ENCODE assay signal across 1 cellular context in genomic region chr19:21101511-21102242, GRCh38.
TF ChIP-seq lines count a peak whose summit lies in the region.

No MANE protein-coding gene starts in this region.

TF ChIP-seq in K562, 482 proteins besides CTCF, POLR2A, EP300 and RAD21:
- no peak for TF ChIP-seq PHTF2 (CRISPR knock-in tag; IDR thresholded peaks at IDR 0.05)
- TF ChIP-seq KAT2B (IDR thresholded peaks at IDR 0.05; ENCODE audit: low read depth, low read length), result no peak
- no peak for TF ChIP-seq ARHGAP35 (IDR thresholded peaks at IDR 0.05; ENCODE audit: partially characterized antibody)
- no peak for TF ChIP-seq ZNF589 (CRISPR knock-in tag; IDR thresholded peaks at IDR 0.05; ENCODE audit: low read depth)
- TF ChIP-seq AFF4 (CRISPR knock-in tag; IDR thresholded peaks at IDR 0.05), result no peak
- TF ChIP-seq SREBF2 (CRISPR knock-in tag; IDR thresholded peaks at IDR 0.05), result no peak
- TF ChIP-seq FOXP4 (CRISPR knock-in tag; IDR thresholded peaks at IDR 0.05; ENCODE audit: borderline replicate concordance), result no peak
- TF ChIP-seq SFPQ (IDR thresholded peaks at IDR 0.05; ENCODE audit: low read depth, low read length), result no peak
- TF ChIP-seq HOXB6 (CRISPR knock-in tag; IDR thresholded peaks at IDR 0.05; ENCODE audit: borderline replicate concordance), result no peak
